ENCODE assay signal across 8 cellular contexts in genomic region chr17:58344047-58344790, GRCh38. TPM values are rescaled to one million over a fixed set of nuclear protein-coding genes. Genes with fewer than 3 reads are reported as not detected.
DNase-seq lines count a peak whose midpoint lies in the region; ATAC-seq and TF ChIP-seq lines count a peak whose summit lies in the region.

No MANE protein-coding gene starts in this region.

- peaks cover 87% of the 10 kb centered on the region for H3K4me1 Mint-ChIP-seq in activated CD8-positive, alpha-beta memory T cell treated with anti-CD3 and anti-CD28 coated beads, Interleukin-2, amount 10 ng/mL, durations not matched to agents 7 days and 5 days

- peak overlapping the region; percentile 78 for H3K4me3 ChIP-seq in DOHH2 (ENCODE audit: low read length)
- H3K4me3 ChIP-seq in Loucy (ENCODE audit: low read length, poor library complexity, severe bottlenecking) = peak overlapping the region; percentile 99
- peak overlapping the region in 1 of 2 donors; percentile 14 for H3K4me3 ChIP-seq in left lung
- H3K4me3 ChIP-seq in brain microvascular endothelial cell (ENCODE audit: low read depth, low read length) = no peak overlapping the region

- peak overlapping the region; percentile 99 for H3K9ac ChIP-seq in Loucy (ENCODE audit: low read depth, low read length, poor library complexity, severe bottlenecking)

- H3K36me3 ChIP-seq in DOHH2 (ENCODE audit: control insufficient read depth, low read length) (peaks cover 99% of the 10 kb centered on the region), Loucy (ENCODE audit: insufficient read depth, low read length) (peaks cover 40% of the 10 kb centered on the region; the same call in 1 of the 2 replicates), left lung (peaks cover 3 to 55% of the 10 kb centered on the region in 2 donors), brain microvascular endothelial cell (replicated peaks) (peaks cover 46% of the 10 kb centered on the region)

- peak overlapping the region; percentile 83 for H3K4me3 Mint-ChIP-seq in activated CD8-positive, alpha-beta memory T cell treated with anti-CD3 and anti-CD28 coated beads, Interleukin-2, amount 10 ng/mL, durations not matched to agents 7 days and 5 days

- peaks cover 55% of the 10 kb centered on the region for H3F3A ChIP-seq in DOHH2 (ENCODE audit: control insufficient read depth, insufficient read depth)
- peaks cover 17% of the 10 kb centered on the region for H3F3A ChIP-seq in Loucy (ENCODE audit: low read depth)

- no peaks in the 10 kb centered on the region for H3K9me3 Mint-ChIP-seq in activated CD8-positive, alpha-beta memory T cell treated with anti-CD3 and anti-CD28 coated beads, Interleukin-2, amount 10 ng/mL, durations not matched to agents 7 days and 5 days (ENCODE audit: low read depth)

- H3K9me2 ChIP-seq in DOHH2 (replicated peaks; ENCODE audit: control insufficient read depth, low read length) = no peaks in the 10 kb centered on the region
- H3K9me2 ChIP-seq in Loucy (replicated peaks; ENCODE audit: low read depth, low read length) = no peaks in the 10 kb centered on the region

- H3K4me2 ChIP-seq in DOHH2 (ENCODE audit: low read length) (peak overlapping the region; percentile 98), Loucy (ENCODE audit: low read depth, low read length, poor library complexity, severe bottlenecking) (peak overlapping the region; percentile 94)

- peak overlapping the region; percentile 100 for H3K27ac ChIP-seq in DOHH2 (ENCODE audit: low read depth, low read length)
- H3K27ac ChIP-seq in left lung = peak overlapping the region in 1 of 2 donors; percentile 77
- no peak overlapping the region for H3K27ac ChIP-seq in brain microvascular endothelial cell

- in situ Hi-C loops in brain microvascular endothelial cell (cut with HindIII; ENCODE audit: low pct_ligation_motif_present, low sequenced_read_pairs) = no loop called here

- H3K4me1 ChIP-seq in DOHH2 (ENCODE audit: control insufficient read depth, low read length) (peaks cover 73% of the 10 kb centered on the region), Loucy (ENCODE audit: insufficient read depth, low read length, poor library complexity, severe bottlenecking) (peaks cover 60% of the 10 kb centered on the region), left lung (peaks cover 0 to 55% of the 10 kb centered on the region in 2 donors)

- H3K27ac Mint-ChIP-seq in activated CD8-positive, alpha-beta memory T cell treated with anti-CD3 and anti-CD28 coated beads, Interleukin-2, amount 10 ng/mL, durations not matched to agents 7 days and 5 days = peak overlapping the region; percentile 98

- H3K9me3 ChIP-seq in DOHH2 (ENCODE audit: control insufficient read depth, insufficient read depth, low read length) (no peaks in the 10 kb centered on the region), Loucy (ENCODE audit: insufficient read depth, low read depth, low read length) (no peaks in the 10 kb centered on the region), left lung (no peaks in the 10 kb centered on the region)

- H3K27me3 Mint-ChIP-seq in activated CD8-positive, alpha-beta memory T cell treated with anti-CD3 and anti-CD28 coated beads, Interleukin-2, amount 10 ng/mL, durations not matched to agents 7 days and 5 days = no peaks in the 10 kb centered on the region

- CTCF ChIA-PET in activated CD8-positive, alpha-beta memory T cell treated with anti-CD3 and anti-CD28 coated beads, Interleukin-2, amount 10 ng/mL, durations not matched to agents 7 days and 5 days (lab: Charles Lee) = interaction anchor here (0.7 to 6.6 kb wide), 18 partner anchors 10 to 337 kb away, joined by 3 to 136 read pairs (median 5); partner anchors contain the start of genes RNF43, SRSF1, SUPT4H1 and TSPOAP1

- H4K20me1 ChIP-seq in DOHH2 (ENCODE audit: control insufficient read depth, insufficient read depth, low read depth, low read length) (no peaks in the 10 kb centered on the region), Loucy (ENCODE audit: insufficient read depth, low read length, poor library complexity, severe bottlenecking) (peaks cover 37% of the 10 kb centered on the region)

- peaks cover 91% of the 10 kb centered on the region for H3K36me3 Mint-ChIP-seq in activated CD8-positive, alpha-beta memory T cell treated with anti-CD3 and anti-CD28 coated beads, Interleukin-2, amount 10 ng/mL, durations not matched to agents 7 days and 5 days

- intact Hi-C loops in left lung (cut with DNase I) = no loop called here

- TF ChIP-seq CTCF in DOHH2 (IDR thresholded peaks at IDR 0.05; ENCODE audit: low read depth, low read length, poor library complexity, severe bottlenecking) (no peak), Loucy (conservative IDR thresholded peaks at IDR 0.05; ENCODE audit: low read length) (no peak), left lung (IDR thresholded peaks at IDR 0.05) (no peak), brain microvascular endothelial cell (IDR thresholded peaks at IDR 0.05; ENCODE audit: low read depth, low read length, missing control alignments) (no peak)

- H3K27me3 ChIP-seq in DOHH2 (ENCODE audit: control insufficient read depth, low read length) (no peaks in the 10 kb centered on the region), Loucy (ENCODE audit: insufficient read depth, low read length, poor library complexity, severe bottlenecking) (no peaks in the 10 kb centered on the region), left lung (no peaks in the 10 kb centered on the region), brain microvascular endothelial cell (replicated peaks) (no peaks in the 10 kb centered on the region)

- H3K79me2 ChIP-seq in DOHH2 (ENCODE audit: control insufficient read depth, low read length) (peaks cover 92% of the 10 kb centered on the region), Loucy (ENCODE audit: insufficient read depth, low read length) (peaks cover 94% of the 10 kb centered on the region)

- ATAC-seq in GM21528 (IDR thresholded peaks at IDR 0.05; ENCODE audit: low FRiP score, unreplicated experiment) (peak; percentile 84), left lung (peak; percentile 77)
- peak; percentile 75 for ATAC-seq in activated CD8-positive, alpha-beta memory T cell treated with anti-CD3 and anti-CD28 coated beads, Interleukin-2, amount 10 ng/mL, durations not matched to agents 7 days and 5 days
- ATAC-seq in stimulated activated naive CD8-positive, alpha-beta T cell treated with anti-CD3 and anti-CD28 coated beads, Interleukin-15, Interleukin-2, amounts not matched to agents 100 U/mL and 50 U/mL, for 24 hours = peak; percentile 86

- DNase-seq in activated CD8-positive, alpha-beta memory T cell treated with anti-CD3 and anti-CD28 coated beads, Interleukin-2, amount 10 ng/mL, durations not matched to agents 7 days and 5 days = peak; percentile 97
- DNase-seq in left lung (peak in 1 of 2 donors; percentile 70), brain microvascular endothelial cell (no peak), NCI-H2171 (lab: John Stamatoyannopoulos, UW) (no peak)
- DNase-seq in stimulated activated naive CD8-positive, alpha-beta T cell treated with anti-CD3 and anti-CD28 coated beads, Interleukin-15, Interleukin-2, amounts not matched to agents 100 U/mL and 50 U/mL, for 24 hours = peak; percentile 89

- H2AFZ ChIP-seq in Loucy (ENCODE audit: low read length) = no peak overlapping the region

RNA-seq across cellular contexts. Expression of gene SUPT4H1, which starts 7.8 kb away (rescaled TPM):
- 100 to 1,000 TPM in 1 of 2 experiments, 10 to 100 TPM in 1; 63.3 to 127 TPM for total RNA-seq in activated CD8-positive, alpha-beta memory T cell treated with anti-CD3 and anti-CD28 coated beads, Interleukin-2, amount 10 ng/mL, durations not matched to agents 7 days and 5 days
- 10 to 100 TPM; 68.4 to 69.0 TPM for total RNA-seq in left lung

RNA-seq across cellular contexts. Expression of gene TSPOAP1, which starts 15.6 kb away (rescaled TPM):
- total RNA-seq in activated CD8-positive, alpha-beta memory T cell treated with anti-CD3 and anti-CD28 coated beads, Interleukin-2, amount 10 ng/mL, durations not matched to agents 7 days and 5 days = 10 to 100 TPM; 25.6 to 66.3 TPM
- total RNA-seq in left lung = 10 to 100 TPM in 1 of 2 donors, 1 to 10 TPM in 1; 7.9 to 10.2 TPM

Comparison
In these comparisons a context has a peak if more than half of its experiments do, and no peak if none do; other contexts are left out.
1. DNase-seq: peak in activated CD8-positive, alpha-beta memory T cell treated with anti-CD3 and anti-CD28 coated beads, Interleukin-2, amount 10 ng/mL, durations not matched to agents 7 days and 5 days (single experiment) and stimulated activated naive CD8-positive, alpha-beta T cell treated with anti-CD3 and anti-CD28 coated beads, Interleukin-15, Interleukin-2, amounts not matched to agents 100 U/mL and 50 U/mL, for 24 hours (single experiment); none in brain microvascular endothelial cell (single experiment) and NCI-H2171 (single experiment).
2. Peak in every context shown above with its lines, with median percentiles within 50 percentile points of each other: ATAC-seq.